ENCODE assay signal across 9 cellular contexts in the genomic region with DNA sequence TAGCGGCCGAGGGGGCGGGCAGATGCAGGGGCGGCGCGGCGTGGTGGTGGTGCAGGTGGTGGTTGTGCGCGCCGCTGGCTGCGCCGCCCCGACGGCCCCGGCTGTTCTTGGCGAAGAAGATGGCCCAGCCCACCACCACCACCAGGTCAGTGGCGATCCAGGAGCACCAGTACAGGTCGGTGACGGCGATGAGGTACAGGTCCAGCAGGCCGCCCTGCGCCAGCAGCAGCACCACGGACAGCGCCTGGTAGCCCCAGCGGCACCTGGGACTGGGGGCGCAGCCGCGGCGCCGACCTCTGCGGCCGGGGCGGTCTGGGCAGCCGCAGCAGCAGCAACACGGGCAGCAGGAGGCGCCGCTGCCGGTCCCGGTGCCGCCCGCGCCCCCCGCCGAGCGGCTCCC. TPM values are rescaled to one million over a fixed set of nuclear protein-coding genes. Genes with fewer than 3 reads are reported as not detected.
DNase-seq lines count a peak whose midpoint lies in the region; ATAC-seq, FAIRE-seq and TF ChIP-seq lines count a peak whose summit lies in the region.
"Had no signal": no experiment of that assay in that cellular context is flagged by ENCODE, and none has a peak within 500 bp of the region (broad histone marks: within the 10 kb centered on the region; RNA-seq: fewer than 3 reads in every experiment).

No MANE protein-coding gene starts in this region.

- peak overlapping the region in 2 of 3 experiments; percentile 56 to 63 for H3K4me3 Mint-ChIP-seq in nephron

- H3K4me3 ChIP-seq in epithelial cell of esophagus (ENCODE audit: low read length) (no peak overlapping the region), aorta (ENCODE audit: low read length in 2 of 2) (peak overlapping the region; percentile 9 to 11)

- H3K27me3 ChIP-seq in aorta (ENCODE audit: control insufficient read depth in 1 of 2, insufficient read depth in 2 of 2, low read length in 1 of 2): peaks cover 0 to 2% of the 10 kb centered on the region in 2 donors

- no peaks in the 10 kb centered on the region for H3K36me3 ChIP-seq in aorta (ENCODE audit: control insufficient read depth in 1 of 2, insufficient read depth in 2 of 2, low read length in 1 of 2)
- H3K36me3 ChIP-seq: thoracic aorta had no signal

- peaks cover 28% of the 10 kb centered on the region for H3K27me3 Mint-ChIP-seq in nephron (ENCODE audit: low read depth)

- H3K4me1 Mint-ChIP-seq in nephron: peaks cover 12% of the 10 kb centered on the region

- intact Hi-C loops in aorta (cut with DNase I): no loop called here

- 2% methylated on average over 14 to 45 of the region's 45 CpGs for WGBS in aorta, 2 donors

- FAIRE-seq in HTR-8/SVneo (lab: Jason Lieb, UNC): no peak

- TF ChIP-seq CTCF in epithelial cell of esophagus (IDR thresholded peaks at IDR 0.05; ENCODE audit: insufficient read depth, low read depth, low read length, missing control alignments) (no peak), nephron (IDR thresholded peaks at IDR 0.05; ENCODE audit: unreplicated experiment in 3 of 3) (no peak)

- no peak overlapping the region for H3K27ac Mint-ChIP-seq in nephron

- no peaks in the 10 kb centered on the region for H3K36me3 Mint-ChIP-seq in nephron (ENCODE audit: low read depth)

- H3K9me3 ChIP-seq in aorta (ENCODE audit: control insufficient read depth, low read length): no peaks in the 10 kb centered on the region
- H3K9me3 ChIP-seq: thoracic aorta had no signal

- H3K4me1 ChIP-seq in aorta (ENCODE audit: control insufficient read depth in 1 of 2, insufficient read depth in 2 of 2, low read length in 2 of 2): no peaks in the 10 kb centered on the region

- ATAC-seq in aorta (ENCODE audit: low FRiP score): no peak
- ATAC-seq in GM19467 (IDR thresholded peaks at IDR 0.05; ENCODE audit: unreplicated experiment): no peak
- ATAC-seq in HG03025 (IDR thresholded peaks at IDR 0.05; ENCODE audit: low FRiP score, unreplicated experiment): no peak

- DNase-seq in 8988T (peak; percentile 68), HTR-8/SVneo (ENCODE audit: insufficient read length, low spot score) (peak; percentile 67), epithelial cell of esophagus (ENCODE audit: low read depth) (peak; percentile 57), aorta (peak; percentile 76 to 86)
- peak; percentile 64 to 65 for DNase-seq in activated CD4-positive, alpha-beta T cell treated with anti-CD3 and anti-CD28 coated beads, Interleukin-2, amount 50 U/mL, for 48 hours

- no peaks in the 10 kb centered on the region for H3K9me3 Mint-ChIP-seq in nephron

- no peak overlapping the region for H3K27ac ChIP-seq in aorta (ENCODE audit: low read depth in 1 of 2, low read length in 2 of 2)
- H3K27ac ChIP-seq: thoracic aorta had no signal

RNA-seq across cellular contexts. Expression of a gene that starts 0.9 kb away (rescaled TPM):
- total RNA-seq in aorta: under 1 TPM; 0.68 to 0.87 TPM
- under 1 TPM; 0.15 to 0.50 TPM for polyA plus RNA-seq in aorta

RNA-seq across cellular contexts. Expression of a gene that starts 35.5 kb away (rescaled TPM):
- 10 to 100 TPM; 19.9 to 28.3 TPM for total RNA-seq in aorta
- 1 to 10 TPM; 3.0 to 9.4 TPM for polyA plus RNA-seq in aorta

RNA-seq across cellular contexts. Expression of a gene that starts 38.8 kb away (rescaled TPM):
- 10 to 100 TPM; 15.1 to 19.2 TPM for total RNA-seq in aorta
- polyA plus RNA-seq in aorta: 10 to 100 TPM; 19.5 to 30.6 TPM
